ENCODE assay signal across 1 cellular context in genomic region chr2:71780162-71780561, GRCh38.
TF ChIP-seq lines count a peak whose summit lies in the region.

No MANE protein-coding gene starts in this region.

TF ChIP-seq in HepG2, 621 proteins besides CTCF, POLR2A, EP300 and RAD21 (continued from another document):
- TF ChIP-seq TFE3 (CRISPR knock-in tag; IDR thresholded peaks at IDR 0.05) (no peak), CSRNP1 (CRISPR knock-in tag; IDR thresholded peaks at IDR 0.05) (no peak)
